32 cellular contexts compared by ENCODE assay signal in the genomic region with DNA sequence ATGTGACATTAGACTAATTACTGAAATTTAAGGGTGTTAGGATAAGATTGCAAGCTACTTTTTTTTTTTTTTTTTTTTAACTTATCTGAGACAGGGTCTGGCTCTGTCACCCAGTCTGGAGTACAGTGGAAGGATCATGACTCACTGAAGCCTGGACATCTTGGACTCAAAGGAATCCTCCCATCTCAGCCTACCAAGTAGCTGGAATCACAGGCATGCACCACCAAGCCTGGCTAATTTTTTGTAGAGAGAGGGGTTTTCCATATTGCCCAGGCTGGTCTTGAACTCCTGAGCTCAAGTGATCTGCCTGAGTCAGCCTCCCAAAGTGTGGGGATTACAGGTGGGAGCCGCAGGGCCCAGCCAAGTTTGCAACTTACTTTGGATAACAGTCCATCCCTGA.
"Had no signal": no experiment of that assay in that cellular context is flagged by ENCODE, and none has a peak within 500 bp of the region (broad histone marks: within the 10 kb centered on the region; RNA-seq: fewer than 3 reads in every experiment).

No MANE protein-coding gene starts in this region.

- H3K27ac Mint-ChIP-seq: activated B cell treated with CpG ODN at 0.5 μM for 24 hours; activated CD4-positive, alpha-beta memory T cell treated with anti-CD3 and anti-CD28 coated beads, Interleukin-2, amount 10 ng/mL, durations not matched to agents 7 days and 5 days; activated CD4-positive, alpha-beta T cell treated with anti-CD3 and anti-CD28 coated beads for 36 hours; activated CD4-positive, alpha-beta T cell treated with anti-CD3 and anti-CD28 coated beads, Interleukin-2, amount 10 ng/mL, durations not matched to agents 7 days and 5 days; activated CD8-positive, alpha-beta memory T cell treated with anti-CD3 and anti-CD28 coated beads, Interleukin-2, amount 10 ng/mL, durations not matched to agents 7 days and 5 days; activated CD8-positive, alpha-beta T cell treated with anti-CD3 and anti-CD28 coated beads, Interleukin-2, amount 10 ng/mL, durations not matched to agents 7 days and 5 days; activated naive CD4-positive, alpha-beta T cell treated with anti-CD3 and anti-CD28 coated beads, Interleukin-2, amount 10 ng/mL, durations not matched to agents 7 days and 5 days; activated naive CD4-positive, alpha-beta T cell treated with anti-CD3 and anti-CD28 coated beads, Interleukin-2, amount 50 U/mL, for 24 hours; activated naive CD8-positive, alpha-beta T cell; activated naive CD8-positive, alpha-beta T cell treated with anti-CD3 and anti-CD28 coated beads, Interleukin-2, amount 10 ng/mL, durations not matched to agents 7 days and 5 days; activated T-cell treated with anti-CD3 and anti-CD28 coated beads, Interleukin-2, amount 50 U/mL, for 24 hours; activated T-helper 2 cell treated with anti-CD3 and anti-CD28 coated beads, Interferon-gamma antibody, Interleukin-2, Interleukin-4, amounts not matched to agents 10 μg/mL and 5 μg/mL and 100 μg/mL, durations not matched to agents 14 hours and 24 hours and 36 hours; T-helper 1 cell treated with Interleukin-12 subunit alpha and Interleukin-12 subunit beta and Interleukin-4 antibody, amounts not matched to agents 30 μg/mL and 1 μg/mL, for 36 hours; T-helper 2 cell treated with Interferon-gamma antibody and Interleukin-4, amounts not matched to agents 5 μg/mL and 100 μg/mL, for 36 hours had no signal

- H3K9me3 Mint-ChIP-seq: activated B cell treated with CpG ODN at 0.5 μM for 24 hours; activated CD4-positive, alpha-beta memory T cell treated with anti-CD3 and anti-CD28 coated beads, Interleukin-2, amount 10 ng/mL, durations not matched to agents 7 days and 5 days; activated CD4-positive, alpha-beta T cell treated with anti-CD3 and anti-CD28 coated beads, Interleukin-2, amount 10 ng/mL, durations not matched to agents 7 days and 5 days; activated naive CD4-positive, alpha-beta T cell treated with anti-CD3 and anti-CD28 coated beads, Interleukin-2, amount 10 ng/mL, durations not matched to agents 7 days and 5 days; activated naive CD4-positive, alpha-beta T cell treated with anti-CD3 and anti-CD28 coated beads, Interleukin-2, amount 50 U/mL, for 24 hours; activated naive CD8-positive, alpha-beta T cell treated with anti-CD3 and anti-CD28 coated beads, Interleukin-2, amount 10 ng/mL, durations not matched to agents 7 days and 5 days; activated T-cell treated with anti-CD3 and anti-CD28 coated beads, Interleukin-2, amount 50 U/mL, for 24 hours; activated T-helper 2 cell treated with anti-CD3 and anti-CD28 coated beads, Interferon-gamma antibody, Interleukin-2, Interleukin-4, amounts not matched to agents 10 μg/mL and 5 μg/mL and 100 μg/mL, durations not matched to agents 14 hours and 24 hours and 36 hours; T-helper 1 cell treated with Interleukin-12 subunit alpha and Interleukin-12 subunit beta and Interleukin-4 antibody, amounts not matched to agents 30 μg/mL and 1 μg/mL, for 36 hours; T-helper 2 cell treated with Interferon-gamma antibody and Interleukin-4, amounts not matched to agents 5 μg/mL and 100 μg/mL, for 36 hours had no signal

- ATAC-seq: activated CD4-positive, alpha-beta T cell treated with anti-CD3 and anti-CD28 coated beads for 36 hours; activated CD8-positive, alpha-beta memory T cell treated with anti-CD3 and anti-CD28 coated beads, Interleukin-2, amount 10 ng/mL, durations not matched to agents 7 days and 5 days; activated CD8-positive, alpha-beta T cell treated with anti-CD3 and anti-CD28 coated beads, Interleukin-2, amount 10 ng/mL, durations not matched to agents 7 days and 5 days; body of pancreas had no signal

- H3K4me1 Mint-ChIP-seq: activated B cell treated with CpG ODN at 0.5 μM for 24 hours; activated CD4-positive, alpha-beta memory T cell treated with anti-CD3 and anti-CD28 coated beads, Interleukin-2, amount 10 ng/mL, durations not matched to agents 7 days and 5 days; activated CD4-positive, alpha-beta T cell treated with anti-CD3 and anti-CD28 coated beads for 36 hours; activated CD4-positive, alpha-beta T cell treated with anti-CD3 and anti-CD28 coated beads, Interleukin-2, amount 10 ng/mL, durations not matched to agents 7 days and 5 days; activated CD8-positive, alpha-beta memory T cell treated with anti-CD3 and anti-CD28 coated beads, Interleukin-2, amount 10 ng/mL, durations not matched to agents 7 days and 5 days; activated naive CD4-positive, alpha-beta T cell treated with anti-CD3 and anti-CD28 coated beads, Interleukin-2, amount 10 ng/mL, durations not matched to agents 7 days and 5 days; activated naive CD4-positive, alpha-beta T cell treated with anti-CD3 and anti-CD28 coated beads, Interleukin-2, amount 50 U/mL, for 24 hours; activated naive CD8-positive, alpha-beta T cell treated with anti-CD3 and anti-CD28 coated beads, Interleukin-2, amount 10 ng/mL, durations not matched to agents 7 days and 5 days had no signal

- DNase-seq: activated B cell treated with CpG ODN at 0.5 μM for 24 hours; activated CD4-positive, alpha-beta memory T cell treated with anti-CD3 and anti-CD28 coated beads, Interleukin-2, amount 10 ng/mL, durations not matched to agents 7 days and 5 days; activated CD4-positive, alpha-beta T cell treated with anti-CD3 and anti-CD28 coated beads for 1 hour; activated CD4-positive, alpha-beta T cell treated with anti-CD3 and anti-CD28 coated beads for 36 hours; activated CD4-positive, alpha-beta T cell treated with anti-CD3 and anti-CD28 coated beads for 48 hours; activated CD4-positive, alpha-beta T cell treated with anti-CD3 and anti-CD28 coated beads, Interleukin-2, amount 10 ng/mL, durations not matched to agents 7 days and 5 days; activated CD4-positive, alpha-beta T cell treated with anti-CD3 and anti-CD28 coated beads, Interleukin-2, amount 50 U/mL, for 48 hours; activated CD8-positive, alpha-beta memory T cell treated with anti-CD3 and anti-CD28 coated beads for 24 hours; activated CD8-positive, alpha-beta memory T cell treated with anti-CD3 and anti-CD28 coated beads, Interleukin-2, amount 10 ng/mL, durations not matched to agents 7 days and 5 days; activated CD8-positive, alpha-beta memory T cell treated with anti-CD3 and anti-CD28 coated beads, Interleukin-2, amount 50 U/mL, for 48 hours; activated CD8-positive, alpha-beta T cell treated with anti-CD3 and anti-CD28 coated beads, Interleukin-2, amount 10 ng/mL, durations not matched to agents 7 days and 5 days; activated effector memory CD4-positive, alpha-beta T cell treated with Interleukin-2 at 50 U/mL for 16 hours; activated gamma-delta T cell; activated naive CD4-positive, alpha-beta T cell treated with anti-CD3 and anti-CD28 coated beads, Interleukin-2, amount 10 ng/mL, durations not matched to agents 7 days and 5 days; activated naive CD4-positive, alpha-beta T cell treated with Interleukin-2 at 50 U/mL for 16 hours; activated naive CD8-positive, alpha-beta T cell treated with anti-CD3 and anti-CD28 coated beads, Interleukin-2, amount 10 ng/mL, durations not matched to agents 7 days and 5 days; activated T-cell treated with anti-CD3 and anti-CD28 coated beads, Interleukin-2, amount 50 U/mL, for 24 hours; activated T-cell treated with anti-CD3 and anti-CD28 coated beads, Interleukin-2, amount 50 U/mL, for 48 hours; adrenal gland; amniotic stem cell; aorta; body of pancreas; brain microvascular endothelial cell; central memory CD4-positive, alpha-beta T cell; T-helper 1 cell; T-helper 2 cell; T-helper 9 cell had no signal

- H3K4me3 Mint-ChIP-seq: activated B cell treated with CpG ODN at 0.5 μM for 24 hours; activated CD4-positive, alpha-beta memory T cell treated with anti-CD3 and anti-CD28 coated beads, Interleukin-2, amount 10 ng/mL, durations not matched to agents 7 days and 5 days; activated CD4-positive, alpha-beta T cell treated with anti-CD3 and anti-CD28 coated beads for 36 hours; activated CD4-positive, alpha-beta T cell treated with anti-CD3 and anti-CD28 coated beads, Interleukin-2, amount 10 ng/mL, durations not matched to agents 7 days and 5 days; activated CD8-positive, alpha-beta memory T cell treated with anti-CD3 and anti-CD28 coated beads, Interleukin-2, amount 10 ng/mL, durations not matched to agents 7 days and 5 days; activated CD8-positive, alpha-beta T cell treated with anti-CD3 and anti-CD28 coated beads, Interleukin-2, amount 10 ng/mL, durations not matched to agents 7 days and 5 days; activated naive CD4-positive, alpha-beta T cell treated with anti-CD3 and anti-CD28 coated beads, Interleukin-2, amount 10 ng/mL, durations not matched to agents 7 days and 5 days; activated naive CD4-positive, alpha-beta T cell treated with anti-CD3 and anti-CD28 coated beads, Interleukin-2, amount 50 U/mL, for 24 hours; activated naive CD8-positive, alpha-beta T cell; activated naive CD8-positive, alpha-beta T cell treated with anti-CD3 and anti-CD28 coated beads, Interleukin-2, amount 10 ng/mL, durations not matched to agents 7 days and 5 days; activated T-cell treated with anti-CD3 and anti-CD28 coated beads, Interleukin-2, amount 50 U/mL, for 24 hours; T-helper 1 cell treated with Interleukin-12 subunit alpha and Interleukin-12 subunit beta and Interleukin-4 antibody, amounts not matched to agents 30 μg/mL and 1 μg/mL, for 36 hours; T-helper 2 cell treated with Interferon-gamma antibody and Interleukin-4, amounts not matched to agents 5 μg/mL and 100 μg/mL, for 36 hours had no signal

- H3K36me3 Mint-ChIP-seq: activated CD8-positive, alpha-beta memory T cell treated with anti-CD3 and anti-CD28 coated beads, Interleukin-2, amount 10 ng/mL, durations not matched to agents 7 days and 5 days; activated naive CD4-positive, alpha-beta T cell treated with anti-CD3 and anti-CD28 coated beads, Interleukin-2, amount 10 ng/mL, durations not matched to agents 7 days and 5 days; activated naive CD4-positive, alpha-beta T cell treated with anti-CD3 and anti-CD28 coated beads, Interleukin-2, amount 50 U/mL, for 24 hours; activated naive CD8-positive, alpha-beta T cell; activated naive CD8-positive, alpha-beta T cell treated with anti-CD3 and anti-CD28 coated beads, Interleukin-2, amount 10 ng/mL, durations not matched to agents 7 days and 5 days had no signal

- H3K27me3 Mint-ChIP-seq: activated B cell treated with CpG ODN at 0.5 μM for 24 hours; activated CD4-positive, alpha-beta memory T cell treated with anti-CD3 and anti-CD28 coated beads, Interleukin-2, amount 10 ng/mL, durations not matched to agents 7 days and 5 days; activated CD4-positive, alpha-beta T cell treated with anti-CD3 and anti-CD28 coated beads for 36 hours; activated CD4-positive, alpha-beta T cell treated with anti-CD3 and anti-CD28 coated beads, Interleukin-2, amount 10 ng/mL, durations not matched to agents 7 days and 5 days; activated CD8-positive, alpha-beta memory T cell treated with anti-CD3 and anti-CD28 coated beads, Interleukin-2, amount 10 ng/mL, durations not matched to agents 7 days and 5 days; activated naive CD4-positive, alpha-beta T cell treated with anti-CD3 and anti-CD28 coated beads, Interleukin-2, amount 10 ng/mL, durations not matched to agents 7 days and 5 days; activated naive CD4-positive, alpha-beta T cell treated with anti-CD3 and anti-CD28 coated beads, Interleukin-2, amount 50 U/mL, for 24 hours; activated naive CD8-positive, alpha-beta T cell; activated naive CD8-positive, alpha-beta T cell treated with anti-CD3 and anti-CD28 coated beads, Interleukin-2, amount 10 ng/mL, durations not matched to agents 7 days and 5 days; activated T-cell treated with anti-CD3 and anti-CD28 coated beads, Interleukin-2, amount 50 U/mL, for 24 hours had no signal
